ENCODE assay signal across 9 cellular contexts in the genomic region with DNA sequence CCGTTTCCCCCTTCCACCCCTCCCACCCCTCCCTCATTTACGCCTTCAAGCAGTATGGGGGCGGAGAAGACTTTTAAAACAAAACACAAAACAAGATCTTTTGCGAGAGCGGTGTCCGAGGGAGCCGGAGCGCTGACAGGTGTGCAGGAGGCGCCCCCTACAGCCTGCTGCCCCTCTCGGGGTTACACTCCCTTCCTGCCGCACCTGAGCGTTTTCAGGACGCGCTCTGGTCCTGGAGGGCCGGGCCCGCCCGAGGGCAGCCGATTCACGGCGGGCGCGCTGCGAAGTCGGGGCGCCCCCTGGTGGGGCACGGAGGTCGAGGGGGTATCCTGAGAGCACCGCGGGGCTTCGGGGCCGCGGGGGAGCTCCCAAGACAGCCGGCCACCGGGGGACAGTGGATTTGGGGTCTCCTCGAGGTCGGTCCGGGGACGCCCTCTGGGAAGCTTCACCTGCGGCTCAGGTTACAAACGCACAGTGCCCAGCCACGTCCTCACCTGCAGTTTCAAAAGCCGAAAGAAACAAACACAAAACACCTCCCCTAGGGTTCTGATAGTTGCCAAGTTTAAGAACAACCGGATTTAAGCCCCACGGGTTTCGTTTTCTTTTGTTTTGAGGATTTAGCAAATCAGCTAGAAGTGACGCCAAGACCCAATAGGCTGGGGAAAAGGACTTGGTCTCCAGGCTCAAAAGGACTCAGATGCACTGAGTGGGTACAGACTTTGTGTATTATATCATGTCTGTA. TPM values are rescaled to one million over a fixed set of nuclear protein-coding genes. Genes with fewer than 3 reads are reported as not detected.
A peak's percentile ranks its signal among the peaks of the same experiment; 100 is the strongest.
DNase-seq lines count a peak whose midpoint lies in the region; ATAC-seq, FAIRE-seq and TF ChIP-seq lines count a peak whose summit lies in the region.
"Had no signal": no experiment of that assay in that cellular context is flagged by ENCODE, and none has a peak within 500 bp of the region (broad histone marks: within the 10 kb centered on the region; RNA-seq: fewer than 3 reads in every experiment).

No MANE protein-coding gene starts in this region.

- H3K9me3 ChIP-seq in Karpas-422 (ENCODE audit: low read length) = no peaks in the 10 kb centered on the region
- peaks cover 5% of the 10 kb centered on the region for H3K9me3 ChIP-seq in astrocyte (ENCODE audit: insufficient read depth, low read depth, low read length)
- H3K9me3 ChIP-seq in kidney (ENCODE audit: control insufficient read depth in 1 of 2, low read length in 2 of 2) = no peaks in the 10 kb centered on the region

- peaks cover 9% of the 10 kb centered on the region for H3K36me3 Mint-ChIP-seq in T-helper 1 cell treated with Interleukin-12 subunit alpha and Interleukin-12 subunit beta and Interleukin-4 antibody, amounts not matched to agents 30 μg/mL and 1 μg/mL, for 36 hours (ENCODE audit: low read depth)
- no peaks in the 10 kb centered on the region for H3K36me3 Mint-ChIP-seq in astrocyte (ENCODE audit: low read depth, unreplicated experiment)

- peak overlapping the region; percentile 88 for H3K4me3 Mint-ChIP-seq in T-helper 1 cell treated with Interleukin-12 subunit alpha and Interleukin-12 subunit beta and Interleukin-4 antibody, amounts not matched to agents 30 μg/mL and 1 μg/mL, for 36 hours
- peak overlapping the region; percentile 84 for H3K4me3 Mint-ChIP-seq in astrocyte (ENCODE audit: unreplicated experiment)

- peak; percentile 21 for TF ChIP-seq CTCF in astrocyte (IDR thresholded peaks at IDR 0.05; ENCODE audit: insufficient read depth, low read depth, low read length)
- peak; percentile 47 for TF ChIP-seq CTCF in kidney (IDR thresholded peaks at IDR 0.05; ENCODE audit: borderline replicate concordance, extremely low read depth, insufficient read depth)

- H3K4me3 ChIP-seq in Karpas-422 (ENCODE audit: low read length) = peak overlapping the region; percentile 67
- peak overlapping the region; percentile 58 for H3K4me3 ChIP-seq in astrocyte (ENCODE audit: insufficient read depth, low read depth, low read length)
- H3K4me3 ChIP-seq in kidney (ENCODE audit: low read length in 2 of 2) = peak overlapping the region in 1 of 2 donors; percentile 41

- DNase-seq in GM03348 (ENCODE audit: low spot score) (peak; percentile 74), Karpas-422 (peak; percentile 94), astrocyte (ENCODE audit: low read depth) (no peak), kidney (peak; percentile 80), hippocampal formation (lab: John Stamatoyannopoulos, UW) (no peak)
- peak; percentile 72 to 80 for DNase-seq in stimulated activated CD4-positive, alpha-beta T cell treated with anti-CD3 and anti-CD28 coated beads, Interleukin-2, amount 100 ng/mL, for 48 hours

- H3K4me1 ChIP-seq in Karpas-422 (ENCODE audit: low read length) (peaks cover 26% of the 10 kb centered on the region), astrocyte (ENCODE audit: insufficient read depth, low read length) (no peaks in the 10 kb centered on the region), kidney (ENCODE audit: control insufficient read depth in 1 of 2, insufficient read depth in 1 of 2, low read depth in 1 of 2, low read length in 2 of 2) (peaks cover 0 to 5% of the 10 kb centered on the region in 2 donors)

- no peaks in the 10 kb centered on the region for H3K27me3 ChIP-seq in Karpas-422 (ENCODE audit: low read length)
- peaks cover 60% of the 10 kb centered on the region for H3K27me3 ChIP-seq in astrocyte (ENCODE audit: insufficient read depth, low read length)

- H3K4me1 Mint-ChIP-seq in T-helper 1 cell treated with Interleukin-12 subunit alpha and Interleukin-12 subunit beta and Interleukin-4 antibody, amounts not matched to agents 30 μg/mL and 1 μg/mL, for 36 hours (ENCODE audit: low read depth) = peaks cover 30% of the 10 kb centered on the region
- no peaks in the 10 kb centered on the region for H3K4me1 Mint-ChIP-seq in astrocyte (ENCODE audit: low read depth, unreplicated experiment)

- H4K20me1 ChIP-seq in Karpas-422 (ENCODE audit: insufficient read depth, low read depth, low read length) = no peaks in the 10 kb centered on the region; the same call in 1 of the 2 replicates
- H4K20me1 ChIP-seq in astrocyte (ENCODE audit: insufficient read depth, low read length) = peaks cover 3% of the 10 kb centered on the region

- peak; percentile 82 for ATAC-seq in GM21825 (IDR thresholded peaks at IDR 0.05; ENCODE audit: unreplicated experiment)

- H3K9me2 ChIP-seq in Karpas-422 (replicated peaks; ENCODE audit: insufficient read depth, low read length) = no peaks in the 10 kb centered on the region

- peak overlapping the region; percentile 56 for H3K9ac ChIP-seq in Karpas-422 (ENCODE audit: low read length)
- H3K9ac ChIP-seq in astrocyte (ENCODE audit: low read length) = no peak overlapping the region
- no peak overlapping the region for H3K9ac ChIP-seq in kidney (ENCODE audit: low read length in 2 of 2)

- no peaks in the 10 kb centered on the region for H3K36me3 ChIP-seq in Karpas-422 (ENCODE audit: insufficient read depth, low read length)
- no peaks in the 10 kb centered on the region for H3K36me3 ChIP-seq in astrocyte (ENCODE audit: insufficient read depth, low read length)
- H3K36me3 ChIP-seq in kidney (ENCODE audit: control insufficient read depth in 1 of 2, insufficient read depth in 2 of 2, low read length in 2 of 2) = no peaks in the 10 kb centered on the region

- H3K4me2 ChIP-seq in Karpas-422 (ENCODE audit: low read depth, low read length, poor library complexity, severe bottlenecking) (peak overlapping the region; percentile 78), astrocyte (ENCODE audit: low read length) (peak overlapping the region; percentile 85)

- H2AFZ ChIP-seq in Karpas-422 (ENCODE audit: low read length) = peak overlapping the region; percentile 91
- no peak overlapping the region for H2AFZ ChIP-seq in astrocyte (ENCODE audit: low read depth, low read length)

- no peak overlapping the region for H3K27ac Mint-ChIP-seq in T-helper 1 cell treated with Interleukin-12 subunit alpha and Interleukin-12 subunit beta and Interleukin-4 antibody, amounts not matched to agents 30 μg/mL and 1 μg/mL, for 36 hours
- no peak overlapping the region for H3K27ac Mint-ChIP-seq in astrocyte (ENCODE audit: unreplicated experiment)

- peaks cover 6% of the 10 kb centered on the region for H3K9me3 Mint-ChIP-seq in T-helper 1 cell treated with Interleukin-12 subunit alpha and Interleukin-12 subunit beta and Interleukin-4 antibody, amounts not matched to agents 30 μg/mL and 1 μg/mL, for 36 hours
- peaks cover 13% of the 10 kb centered on the region for H3K9me3 Mint-ChIP-seq in astrocyte (ENCODE audit: unreplicated experiment)

- no peaks in the 10 kb centered on the region for H3K79me2 ChIP-seq in Karpas-422 (ENCODE audit: low read length)
- no peaks in the 10 kb centered on the region for H3K79me2 ChIP-seq in astrocyte (ENCODE audit: insufficient read depth, low read length)

- peaks cover 82% of the 10 kb centered on the region for H3K27me3 Mint-ChIP-seq in T-helper 1 cell treated with Interleukin-12 subunit alpha and Interleukin-12 subunit beta and Interleukin-4 antibody, amounts not matched to agents 30 μg/mL and 1 μg/mL, for 36 hours (ENCODE audit: low read depth)
- H3K27me3 Mint-ChIP-seq in astrocyte (ENCODE audit: low read depth, unreplicated experiment) = peaks cover 47% of the 10 kb centered on the region

- H3K27ac ChIP-seq in Karpas-422 (ENCODE audit: low read length) (peak overlapping the region; percentile 35), astrocyte (ENCODE audit: low read depth, low read length) (no peak overlapping the region), kidney (ENCODE audit: low read depth in 2 of 2, low read length in 2 of 2) (no peak overlapping the region)

- FAIRE-seq in astrocyte (lab: Jason Lieb, UNC) (no peak), kidney (lab: Jason Lieb, UNC) (no peak)
- FAIRE-seq: frontal cortex had no signal

- intact Hi-C loops in kidney (cut with DNase I) = no loop called here

RNA-seq across cellular contexts. Expression of a gene that starts 8.0 kb away (rescaled TPM):
- total RNA-seq in Karpas-422 (2014; rRNA removed; shearing (Covaris generic); ENCODE audit: low replicate concordance) = 5.1 and 9.6 TPM in 2 replicates
- total RNA-seq in astrocyte = not detected in 2 replicates
- total RNA-seq in kidney = not detected
- polyA plus RNA-seq in kidney (ENCODE audit: insufficient read depth, low read depth, low replicate concordance) = not detected

Comparison
In these comparisons a context has a peak if more than half of its experiments do, and no peak if none do; other contexts are left out.
1. DNase-seq: peak in GM03348 (single experiment), Karpas-422 (single experiment), kidney (single experiment) and stimulated activated CD4-positive, alpha-beta T cell treated with anti-CD3 and anti-CD28 coated beads, Interleukin-2, amount 100 ng/mL, for 48 hours (2 of 2); none in astrocyte (single experiment) and hippocampal formation (0 of 2).